In genomic region chr16:75244225-75244792, GRCh38 we compare ENCODE assay signal across 9 cellular contexts. TPM values are rescaled to one million over a fixed set of nuclear protein-coding genes. Genes with fewer than 3 reads are reported as not detected.
DNase-seq lines count a peak whose midpoint lies in the region; ATAC-seq and TF ChIP-seq lines count a peak whose summit lies in the region.
"Had no signal": no experiment of that assay in that cellular context is flagged by ENCODE, and none has a peak within 500 bp of the region (broad histone marks: within the 10 kb centered on the region; RNA-seq: fewer than 3 reads in every experiment).

No MANE protein-coding gene starts in this region.

- WGBS in lung, 2 donors = 57 to 58% methylated on average over 7 of the region's 7 CpGs
- 47% methylated on average over 7 of the region's 7 CpGs for WGBS in urinary bladder

- H3K27me3 ChIP-seq in lung (ENCODE audit: control insufficient read depth, insufficient read depth) = no peaks in the 10 kb centered on the region

- H3K27ac ChIP-seq in lung (ENCODE audit: low read depth in 1 of 2, low read length in 1 of 2) (peak overlapping the region; percentile 78 to 82), urinary bladder (ENCODE audit: low read depth) (peak overlapping the region; percentile 94)

- DNase-seq in SIG-M5 treated with dmso at 0.1 percent for 504 hours (lab: John Stamatoyannopoulos, UW; ENCODE audit: unreplicated experiment) (peak; percentile 29), SIG-M5 (lab: John Stamatoyannopoulos, UW) (no peak), cardiac fibroblast (ENCODE audit: low read depth in 2 of 2) (peak; percentile 59 to 86), lung (ENCODE audit: low spot score) (peak; percentile 56), midbrain (lab: John Stamatoyannopoulos, UW) (no peak)
- no peak for DNase-seq in activated naive CD4-positive, alpha-beta T cell treated with anti-CD3 and anti-CD28 coated beads, Interleukin-2, amount 50 U/mL, for 72 hours (ENCODE audit: low spot score in 2 of 2)

- H3K4me1 ChIP-seq in lung (ENCODE audit: control insufficient read depth in 2 of 2, insufficient read depth in 2 of 2, low read length in 2 of 2) = peaks cover 37 to 50% of the 10 kb centered on the region in 2 donors
- peaks cover 2% of the 10 kb centered on the region for H3K4me1 ChIP-seq in urinary bladder (ENCODE audit: insufficient read depth)
- H3K4me1 ChIP-seq: HAP-1 had no signal

- peak overlapping the region in 1 of 2 donors; percentile 72 for H3K27ac Mint-ChIP-seq in activated naive CD4-positive, alpha-beta T cell treated with anti-CD3 and anti-CD28 coated beads, Interleukin-2, amount 50 U/mL, for 72 hours

- H3K36me3 ChIP-seq in lung (ENCODE audit: control insufficient read depth in 2 of 2, insufficient read depth in 2 of 2, low read length in 2 of 2) (peaks cover 0 to 20% of the 10 kb centered on the region in 2 donors), urinary bladder (ENCODE audit: insufficient read depth) (no peaks in the 10 kb centered on the region)

- H3K9me3 Mint-ChIP-seq in activated naive CD4-positive, alpha-beta T cell treated with anti-CD3 and anti-CD28 coated beads, Interleukin-2, amount 50 U/mL, for 72 hours = no peaks in the 10 kb centered on the region

- ATAC-seq in lung (ENCODE audit: insufficient read depth, low FRiP score) = no peak
- ATAC-seq in activated naive CD4-positive, alpha-beta T cell treated with anti-CD3 and anti-CD28 coated beads, Interleukin-2, amount 50 U/mL, for 72 hours = no peak
- no peak for ATAC-seq in GM19328 (IDR thresholded peaks at IDR 0.05; ENCODE audit: unreplicated experiment)

- H3K4me3 ChIP-seq in cardiac fibroblast (replicated peaks in 1 of 2; ENCODE audit: low read depth in 2 of 2, low read length in 2 of 2) = no peak overlapping the region
- H3K4me3 ChIP-seq in lung = no peak overlapping the region
- no peak overlapping the region for H3K4me3 ChIP-seq in urinary bladder (ENCODE audit: low read depth, low read length)
- H3K4me3 ChIP-seq: HAP-1 had no signal

- peaks cover 0 to 1% of the 10 kb centered on the region in 2 donors for H3K9me3 ChIP-seq in lung (ENCODE audit: control insufficient read depth in 2 of 2, insufficient read depth in 1 of 2, low read length in 1 of 2)
- H3K9me3 ChIP-seq: HAP-1 had no signal

- no peaks in the 10 kb centered on the region for H3K36me3 Mint-ChIP-seq in activated naive CD4-positive, alpha-beta T cell treated with anti-CD3 and anti-CD28 coated beads, Interleukin-2, amount 50 U/mL, for 72 hours

- TF ChIP-seq CTCF in cardiac fibroblast (IDR thresholded peaks at IDR 0.05; ENCODE audit: low read depth, low read length) (no peak), lung (IDR thresholded peaks at IDR 0.05; ENCODE audit: control extremely low read depth, extremely low read depth) (no peak)

RNA-seq across cellular contexts. Expression of gene BCAR1, which starts 7.1 kb away (rescaled TPM):
- 10 to 100 TPM; 51.3 to 70.7 TPM for total RNA-seq in lung
- polyA plus RNA-seq in lung = 10 to 100 TPM; 37.5 to 48.6 TPM
- total RNA-seq in urinary bladder = 24.0 TPM
- 40.4 TPM for polyA plus RNA-seq in urinary bladder
- total RNA-seq in activated naive CD4-positive, alpha-beta T cell treated with anti-CD3 and anti-CD28 coated beads, Interleukin-2, amount 50 U/mL, for 72 hours = under 1 TPM; 0.16 to 0.71 TPM

RNA-seq across cellular contexts. Expression of gene CTRB1, which starts 25.5 kb away (rescaled TPM):
- total RNA-seq in lung (1 to 10 TPM in 1 of 2 donors, not detected in 1; 6.5 TPM), urinary bladder (not detected)
- polyA plus RNA-seq in lung (under 1 TPM; 0.33 to 0.97 TPM), urinary bladder (1.6 TPM)
- total RNA-seq in activated naive CD4-positive, alpha-beta T cell treated with anti-CD3 and anti-CD28 coated beads, Interleukin-2, amount 50 U/mL, for 72 hours = not detected

RNA-seq across cellular contexts. Expression of gene CTRB2, which starts 37.3 kb away (rescaled TPM):
- total RNA-seq in lung = 10 to 100 TPM in 1 of 2 donors, not detected in 1; 14.6 TPM
- polyA plus RNA-seq in lung = 1 to 10 TPM in 1 of 2 donors, under 1 TPM in 1; 0.65 to 1.3 TPM
- not detected for total RNA-seq in urinary bladder
- 2.6 TPM for polyA plus RNA-seq in urinary bladder
- not detected for total RNA-seq in activated naive CD4-positive, alpha-beta T cell treated with anti-CD3 and anti-CD28 coated beads, Interleukin-2, amount 50 U/mL, for 72 hours

Comparison
In these comparisons a context has a peak if more than half of its experiments do, and no peak if none do; other contexts are left out.
1. DNase-seq: peak in SIG-M5 treated with dmso at 0.1 percent for 504 hours (single experiment), cardiac fibroblast (2 of 2) and lung (single experiment); none in SIG-M5 (single experiment), activated naive CD4-positive, alpha-beta T cell treated with anti-CD3 and anti-CD28 coated beads, Interleukin-2, amount 50 U/mL, for 72 hours (0 of 2) and midbrain (single experiment).
2. RNA of gene BCAR1, which starts 7.1 kb away (total RNA-seq): 51.3 to 70.7 TPM in lung and 24.0 TPM in urinary bladder (single experiment); 0.16 to 0.71 TPM in activated naive CD4-positive, alpha-beta T cell treated with anti-CD3 and anti-CD28 coated beads, Interleukin-2, amount 50 U/mL, for 72 hours; every median in the first group is over 10 times any median in the second.